Comparison of ENCODE assay signal across 22 cellular contexts in the genomic region with DNA sequence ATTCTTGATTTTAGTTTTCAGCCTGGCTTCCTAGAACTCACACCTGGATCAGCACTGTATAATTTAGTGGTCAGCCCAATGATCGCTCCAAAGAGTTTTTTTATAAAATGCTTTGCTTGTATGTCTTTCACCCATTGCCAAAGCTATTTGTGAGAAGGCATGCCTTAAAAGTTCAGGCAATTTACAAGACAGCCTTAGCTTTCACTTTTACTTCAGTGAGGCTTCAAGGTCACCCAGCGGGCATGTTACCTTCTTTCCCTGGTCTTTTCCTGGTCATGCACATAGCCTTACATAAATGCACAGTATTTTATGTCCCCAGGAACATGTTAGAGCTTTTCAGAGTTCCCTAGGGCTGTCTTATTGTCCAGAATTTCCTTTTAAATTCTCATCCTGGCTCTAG.
DNase-seq lines count a peak whose midpoint lies in the region; ATAC-seq and TF ChIP-seq lines count a peak whose summit lies in the region.
"Had no signal": no experiment of that assay in that cellular context is flagged by ENCODE, and none has a peak within 500 bp of the region (broad histone marks: within the 10 kb centered on the region; RNA-seq: fewer than 3 reads in every experiment).

No MANE protein-coding gene starts in this region.

- intact Hi-C loops in left ventricle myocardium superior (cut with micrococcal nuclease), result no loop called here

- no peaks in the 10 kb centered on the region for H3K4me1 ChIP-seq in osteoblast (ENCODE audit: insufficient read depth, low read length)

- TF ChIP-seq CTCF in GM12865 (IDR thresholded peaks at IDR 0.05; ENCODE audit: insufficient read depth, low read depth, low read length, missing control alignments) (no peak), osteoblast (IDR thresholded peaks at IDR 0.05; ENCODE audit: extremely low read depth, low read depth, low read length) (no peak)

- no peaks in the 10 kb centered on the region for H4K20me1 ChIP-seq in osteoblast (ENCODE audit: insufficient read depth, low read length)

- no peaks in the 10 kb centered on the region for H3K9me3 ChIP-seq in osteoblast (ENCODE audit: low read depth, low read length)

- no peaks in the 10 kb centered on the region for H3K79me2 ChIP-seq in osteoblast (ENCODE audit: insufficient read depth, low read length)

- H3K27ac ChIP-seq in osteoblast (ENCODE audit: low read depth, low read length), result no peak overlapping the region
- H3K27ac ChIP-seq: C4-2B had no signal

- peak overlapping the region; percentile 80 for H2AFZ ChIP-seq in osteoblast (ENCODE audit: low read length)

- H3K4me2 ChIP-seq in osteoblast (ENCODE audit: insufficient read depth, low read length), result peak overlapping the region; percentile 29
- H3K4me2 ChIP-seq: SK-N-SH had no signal

- H3K36me3 ChIP-seq in osteoblast (ENCODE audit: insufficient read depth, low read length), result no peaks in the 10 kb centered on the region

- no peaks in the 10 kb centered on the region for H3K27me3 ChIP-seq in osteoblast (ENCODE audit: insufficient read depth, low read length)

- DNase-seq in GM12865 (ENCODE audit: low read depth) (peak; percentile 11), OCI-M1 (lab: John Stamatoyannopoulos, UW) (peak; percentile 41), fibroblast of peridontal ligament (ENCODE audit: extremely low read depth) (peak; percentile 27), osteoblast (ENCODE audit: insufficient read length, low spot score, missing footprints) (no peak), activated T-cell treated with anti-CD3 and anti-CD28 coated beads for 4 hours (no peak), left ventricle myocardium superior (no peak), medulla oblongata (ENCODE audit: extremely low spot score) (no peak)
- DNase-seq: Calu3; CD8-positive, alpha-beta memory T cell; DMS153; H9; HFFc6; NCI-H1105; NCI-H146; NCI-H2029; NCI-H446; NCI-H526; SIG-M5; SK-N-SH had no signal

- ATAC-seq in HG03439 (IDR thresholded peaks at IDR 0.05; ENCODE audit: unreplicated experiment) (no peak), left ventricle myocardium superior (no peak)
- ATAC-seq: K562 had no signal

- H3K4me3 ChIP-seq in GM12865 (ENCODE audit: low read depth, low read length), result no peak overlapping the region
- H3K4me3 ChIP-seq in osteoblast (ENCODE audit: insufficient read depth, low read length), result peak overlapping the region; percentile 22
- H3K4me3 ChIP-seq: K562 had no signal

Comparison
In these comparisons a context has a peak if more than half of its experiments do, and no peak if none do; other contexts are left out.
1. DNase-seq: peak in GM12865 (single experiment), OCI-M1 (single experiment) and fibroblast of peridontal ligament (single experiment); none in osteoblast (single experiment), activated T-cell treated with anti-CD3 and anti-CD28 coated beads for 4 hours (single experiment), left ventricle myocardium superior (single experiment) and medulla oblongata (single experiment).